ENCODE assay signal across 10 cellular contexts in the genomic region with DNA sequence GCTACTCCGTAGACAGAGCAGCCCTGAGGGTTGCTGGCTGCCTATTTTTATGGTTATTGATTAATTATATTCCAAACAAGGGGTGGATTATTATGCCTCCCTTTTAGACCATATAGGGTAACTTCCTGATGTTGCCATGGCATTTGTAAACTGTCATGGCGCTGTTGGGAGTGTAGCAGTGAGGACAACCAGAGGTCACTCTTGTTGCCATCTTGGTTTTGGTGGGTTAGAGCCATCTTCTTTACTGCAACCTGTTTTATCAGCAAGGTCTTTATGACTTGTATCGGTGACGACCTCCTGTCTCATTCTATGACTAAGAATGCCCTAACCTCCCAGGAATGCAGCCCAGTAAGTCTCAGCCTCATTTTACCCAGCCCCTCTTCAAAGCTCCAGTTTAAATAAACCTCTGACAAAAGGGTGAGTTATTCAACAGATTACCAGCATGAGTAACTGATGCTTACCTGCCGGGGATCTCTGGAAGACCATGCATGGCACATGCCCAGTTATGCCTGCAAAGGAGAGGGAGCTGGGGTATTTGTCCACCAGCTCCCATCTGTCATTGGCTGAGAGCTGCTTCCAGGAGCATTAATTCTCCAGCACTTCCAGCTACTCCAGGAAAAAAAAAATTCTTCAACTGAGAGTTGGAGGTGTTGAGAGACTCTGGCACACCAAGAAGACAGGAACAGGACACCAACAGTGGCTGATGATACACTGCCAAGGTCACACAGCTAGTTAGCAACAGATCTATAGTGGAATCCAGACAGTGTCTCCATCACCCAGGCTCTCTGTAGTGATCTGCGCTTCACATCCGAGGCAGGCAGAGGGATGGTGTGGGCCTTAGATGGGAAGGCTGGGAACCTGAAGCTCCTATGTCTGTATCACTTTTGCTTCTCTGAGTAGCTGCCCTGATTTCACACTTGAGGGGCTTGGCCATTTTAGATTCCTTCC. TPM values are rescaled to one million over a fixed set of nuclear protein-coding genes. Genes with fewer than 3 reads are reported as not detected.
A peak's percentile ranks its signal among the peaks of the same experiment; 100 is the strongest.
DNase-seq lines count a peak whose midpoint lies in the region; ATAC-seq and TF ChIP-seq lines count a peak whose summit lies in the region.
"Had no signal": no experiment of that assay in that cellular context is flagged by ENCODE, and none has a peak within 500 bp of the region (broad histone marks: within the 10 kb centered on the region; RNA-seq: fewer than 3 reads in every experiment).

No MANE protein-coding gene starts in this region.

- intact Hi-C loops in activated B cell treated with CpG ODN at 0.5 μM for 24 hours (cut with micrococcal nuclease), result loop anchor here (10.0 kb wide), 1 partner anchor 1531 kb away; no protein-coding TSS in a partner anchor

- H3K4me3 Mint-ChIP-seq in activated CD8-positive, alpha-beta memory T cell treated with anti-CD3 and anti-CD28 coated beads, Interleukin-2, amount 10 ng/mL, durations not matched to agents 7 days and 5 days, result no peak overlapping the region
- H3K4me3 Mint-ChIP-seq in activated B cell treated with CpG ODN at 0.5 μM for 24 hours, result no peak overlapping the region

- peaks cover 52% of the 10 kb centered on the region for H3K36me3 Mint-ChIP-seq in activated CD8-positive, alpha-beta memory T cell treated with anti-CD3 and anti-CD28 coated beads, Interleukin-2, amount 10 ng/mL, durations not matched to agents 7 days and 5 days
- H3K36me3 Mint-ChIP-seq in activated B cell treated with CpG ODN at 0.5 μM for 24 hours (ENCODE audit: low read depth), result peaks cover 44% of the 10 kb centered on the region

- POLR2A ChIA-PET in activated B cell treated with CpG ODN at 0.5 μM for 24 hours (lab: Charles Lee), result interaction anchor here (0.6 to 28.2 kb wide), 13 partner anchors 13 to 200 kb away, joined by 3 to 1103 read pairs (median 6); a partner anchor contains a TSS

- ATAC-seq in activated CD8-positive, alpha-beta memory T cell treated with anti-CD3 and anti-CD28 coated beads, Interleukin-2, amount 10 ng/mL, durations not matched to agents 7 days and 5 days, result no peak
- ATAC-seq in activated B cell treated with CpG ODN at 0.5 μM for 24 hours (ENCODE audit: low read depth), result no peak
- no peak for ATAC-seq in HG02970 (IDR thresholded peaks at IDR 0.05; ENCODE audit: low FRiP score, unreplicated experiment)

- CTCF ChIA-PET in activated CD8-positive, alpha-beta memory T cell treated with anti-CD3 and anti-CD28 coated beads, Interleukin-2, amount 10 ng/mL, durations not matched to agents 7 days and 5 days (lab: Charles Lee), result interaction anchor here (0.9 to 5.7 kb wide), 10 partner anchors 8 to 255 kb away, joined by 3 to 104 read pairs (median 4); no protein-coding TSS in a partner anchor
- CTCF ChIA-PET in activated B cell treated with CpG ODN at 0.5 μM for 24 hours (lab: Charles Lee), result interaction anchor here (1.2 to 11.2 kb wide), 6 partner anchors 11 to 211 kb away, joined by 3 to 98 read pairs (median 30); a partner anchor contains a TSS

- peak overlapping the region; percentile 55 for H3K27ac Mint-ChIP-seq in activated CD8-positive, alpha-beta memory T cell treated with anti-CD3 and anti-CD28 coated beads, Interleukin-2, amount 10 ng/mL, durations not matched to agents 7 days and 5 days
- peak overlapping the region; percentile 77 for H3K27ac Mint-ChIP-seq in activated B cell treated with CpG ODN at 0.5 μM for 24 hours

- H3K9me3 Mint-ChIP-seq in activated CD8-positive, alpha-beta memory T cell treated with anti-CD3 and anti-CD28 coated beads, Interleukin-2, amount 10 ng/mL, durations not matched to agents 7 days and 5 days (ENCODE audit: low read depth), result peaks cover 5% of the 10 kb centered on the region
- no peaks in the 10 kb centered on the region for H3K9me3 Mint-ChIP-seq in activated B cell treated with CpG ODN at 0.5 μM for 24 hours

- H3K27me3 Mint-ChIP-seq in activated CD8-positive, alpha-beta memory T cell treated with anti-CD3 and anti-CD28 coated beads, Interleukin-2, amount 10 ng/mL, durations not matched to agents 7 days and 5 days, result no peaks in the 10 kb centered on the region
- H3K27me3 Mint-ChIP-seq in activated B cell treated with CpG ODN at 0.5 μM for 24 hours, result no peaks in the 10 kb centered on the region

- no peak overlapping the region for H3K4me3 ChIP-seq in fibroblast of villous mesenchyme (ENCODE audit: low read depth, low read length)
- H3K4me3 ChIP-seq: BLaER1 had no signal

- peaks cover 36% of the 10 kb centered on the region for H3K4me1 Mint-ChIP-seq in activated CD8-positive, alpha-beta memory T cell treated with anti-CD3 and anti-CD28 coated beads, Interleukin-2, amount 10 ng/mL, durations not matched to agents 7 days and 5 days
- peaks cover 67% of the 10 kb centered on the region for H3K4me1 Mint-ChIP-seq in activated B cell treated with CpG ODN at 0.5 μM for 24 hours

- DNase-seq in activated CD8-positive, alpha-beta memory T cell treated with anti-CD3 and anti-CD28 coated beads, Interleukin-2, amount 10 ng/mL, durations not matched to agents 7 days and 5 days, result no peak
- DNase-seq in activated CD8-positive, alpha-beta memory T cell treated with anti-CD3 and anti-CD28 coated beads, Interleukin-2, amount 50 U/mL, for 4 hours, result no peak
- DNase-seq in activated B cell treated with CpG ODN at 0.5 μM for 24 hours (no peak), fibroblast of villous mesenchyme (ENCODE audit: low read depth) (peak; percentile 26), HuH-7.5 (ENCODE audit: low spot score) (no peak)
- peak; percentile 45 for DNase-seq in stimulated activated CD8-positive, alpha-beta memory T cell treated with anti-CD3 and anti-CD28 coated beads, Interleukin-4, amount 100 ng/mL, for 48 hours
- DNase-seq in stimulated activated CD4-positive, alpha-beta T cell treated with anti-CD3 and anti-CD28 coated beads, Interleukin-12 subunit alpha, Interleukin-12 subunit beta, amount 100 ng/mL, for 4 hours, result no peak
- DNase-seq: NCI-H2081 treated with DMSO at 0.1 percent for 48 hours had no signal

- TF ChIP-seq CTCF in activated B cell treated with CpG ODN at 0.5 μM for 24 hours (IDR thresholded peaks at IDR 0.05) (no peak), fibroblast of villous mesenchyme (IDR thresholded peaks at IDR 0.05; ENCODE audit: insufficient read depth, low read depth, low read length) (no peak)

RNA-seq across cellular contexts. Expression of a gene that starts 36.6 kb away (rescaled TPM):
- 10 to 100 TPM; 24.6 to 38.0 TPM for total RNA-seq in activated CD8-positive, alpha-beta memory T cell treated with anti-CD3 and anti-CD28 coated beads, Interleukin-2, amount 10 ng/mL, durations not matched to agents 7 days and 5 days
- total RNA-seq in activated B cell treated with CpG ODN at 0.5 μM for 24 hours (144 and 167 TPM in 2 replicates), fibroblast of villous mesenchyme (0.43 and 1.9 TPM in 2 replicates)

RNA-seq across cellular contexts. Expression of a gene that starts 51.6 kb away (rescaled TPM):
- 100 to 1,000 TPM; 155 to 190 TPM for total RNA-seq in activated CD8-positive, alpha-beta memory T cell treated with anti-CD3 and anti-CD28 coated beads, Interleukin-2, amount 10 ng/mL, durations not matched to agents 7 days and 5 days
- total RNA-seq in activated B cell treated with CpG ODN at 0.5 μM for 24 hours (176 and 202 TPM in 2 replicates), fibroblast of villous mesenchyme (25.0 and 43.2 TPM in 2 replicates)

Comparison
In these comparisons a context has a peak if more than half of its experiments do, and no peak if none do; other contexts are left out.
1. DNase-seq: peak in fibroblast of villous mesenchyme (single experiment) and stimulated activated CD8-positive, alpha-beta memory T cell treated with anti-CD3 and anti-CD28 coated beads, Interleukin-4, amount 100 ng/mL, for 48 hours (single experiment); none in activated CD8-positive, alpha-beta memory T cell treated with anti-CD3 and anti-CD28 coated beads, Interleukin-2, amount 10 ng/mL, durations not matched to agents 7 days and 5 days (single experiment), activated CD8-positive, alpha-beta memory T cell treated with anti-CD3 and anti-CD28 coated beads, Interleukin-2, amount 50 U/mL, for 4 hours (single experiment), activated B cell treated with CpG ODN at 0.5 μM for 24 hours (single experiment), HuH-7.5 (single experiment) and stimulated activated CD4-positive, alpha-beta T cell treated with anti-CD3 and anti-CD28 coated beads, Interleukin-12 subunit alpha, Interleukin-12 subunit beta, amount 100 ng/mL, for 4 hours (single experiment).